Comparison of ENCODE assay signal across 26 cellular contexts in the genomic region with DNA sequence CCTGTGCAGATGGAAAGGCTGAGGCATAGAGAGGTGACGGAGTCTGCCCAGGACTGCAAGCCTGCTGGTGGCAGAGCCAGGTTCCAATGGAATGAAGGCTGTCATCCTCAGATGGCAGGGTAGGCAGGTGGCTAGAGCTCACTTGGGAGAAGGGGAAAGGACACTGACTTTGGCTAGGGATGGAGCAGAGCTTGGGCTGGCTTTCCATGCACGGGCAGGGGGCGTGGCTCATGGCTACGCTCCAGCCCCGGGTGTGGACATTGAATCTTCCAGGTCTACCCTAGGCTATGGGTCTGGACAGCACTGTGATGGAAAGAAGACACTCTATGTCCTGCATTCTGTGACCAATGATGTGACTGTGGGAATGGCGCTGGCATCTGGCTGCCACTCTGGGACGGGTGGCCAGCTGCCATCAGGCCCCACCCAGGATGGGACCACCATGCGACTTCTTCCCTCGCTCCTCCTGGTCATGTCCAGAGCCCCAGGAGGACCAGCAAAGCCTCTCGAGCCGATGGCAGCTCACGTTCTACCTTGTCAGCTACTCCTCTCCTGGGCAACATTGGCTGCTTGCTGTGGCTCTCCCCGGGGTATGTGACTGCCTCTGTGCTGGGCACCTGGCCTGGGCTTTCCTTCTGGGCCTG.
DNase-seq lines count a peak whose midpoint lies in the region; ATAC-seq, FAIRE-seq and TF ChIP-seq lines count a peak whose summit lies in the region.
"Had no signal": no experiment of that assay in that cellular context is flagged by ENCODE, and none has a peak within 500 bp of the region (broad histone marks: within the 10 kb centered on the region; RNA-seq: fewer than 3 reads in every experiment).

No MANE protein-coding gene starts in this region.

- no peak overlapping the region for H2BK120ac ChIP-seq in mesendoderm (ENCODE audit: low read depth, low read length)

- no peak overlapping the region for H4K8ac ChIP-seq in mesendoderm (ENCODE audit: low read depth, low read length)

- no peak overlapping the region for H2BK15ac ChIP-seq in mesendoderm (replicated peaks; ENCODE audit: low read depth)

- no peak overlapping the region for H3K56ac ChIP-seq in mesendoderm (ENCODE audit: low read length)

- no peaks in the 10 kb centered on the region for H3K79me2 ChIP-seq in mesendoderm (ENCODE audit: control insufficient read depth, insufficient read depth, low read length)

- H4K5ac ChIP-seq in mesendoderm (ENCODE audit: low read length): no peak overlapping the region

- H3K4me2 ChIP-seq in mesendoderm (ENCODE audit: low read length): no peak overlapping the region

- intact Hi-C loops in CD14-positive monocyte (cut with micrococcal nuclease) (no loop called here), lower lobe of right lung (cut with DNase I) (no loop called here), spleen (cut with DNase I; ENCODE audit: low total_unique reads) (no loop called here), pancreas (cut with DNase I) (no loop called here)

- no peak overlapping the region for H3K4me3 ChIP-seq in lower lobe of right lung
- H3K4me3 ChIP-seq in spleen: no peak overlapping the region
- no peak overlapping the region for H3K4me3 ChIP-seq in mesendoderm (ENCODE audit: low read length)
- H3K4me3 ChIP-seq in pancreas: no peak overlapping the region
- H3K4me3 ChIP-seq: GM12878, GM23248, SJCRH30 had no signal

- TF ChIP-seq CTCF in CD14-positive monocyte (IDR thresholded peaks at IDR 0.05): no peak
- TF ChIP-seq CTCF in lower lobe of right lung (IDR thresholded peaks at IDR 0.05): no peak
- TF ChIP-seq CTCF in spleen (IDR thresholded peaks at IDR 0.05 in 8 of 11, conservative IDR thresholded peaks at IDR 0.05 in 3 of 11): no peak
- no peak for TF ChIP-seq CTCF in pancreas (IDR thresholded peaks at IDR 0.05)

- no peak overlapping the region for H3K27ac ChIP-seq in lower lobe of right lung
- no peak overlapping the region for H3K27ac ChIP-seq in spleen
- no peak overlapping the region for H3K27ac ChIP-seq in mesendoderm (ENCODE audit: low read depth, low read length)
- no peak overlapping the region for H3K27ac ChIP-seq in pancreas
- H3K27ac ChIP-seq: GM23248, SJCRH30 had no signal

- no peak for ATAC-seq in activated naive CD8-positive, alpha-beta T cell treated with anti-CD3 and anti-CD28 coated beads, Interleukin-2, amount 10 ng/mL, durations not matched to agents 7 days and 5 days (ENCODE audit: low read depth)
- no peak for ATAC-seq in lower lobe of right lung
- ATAC-seq in HG02973 (IDR thresholded peaks at IDR 0.05; ENCODE audit: unreplicated experiment): no peak
- ATAC-seq in pancreas: no peak
- ATAC-seq: CD8-positive, alpha-beta T cell; GM12878; SK-N-SH treated with all-trans-retinoic acid at 6 μM for 48 hours had no signal

- no peaks in the 10 kb centered on the region for H3K4me1 Mint-ChIP-seq in activated naive CD8-positive, alpha-beta T cell treated with anti-CD3 and anti-CD28 coated beads, Interleukin-2, amount 10 ng/mL, durations not matched to agents 7 days and 5 days
- H3K4me1 Mint-ChIP-seq in activated naive CD8-positive, alpha-beta T cell treated with anti-CD3 and anti-CD28 coated beads for 36 hours: no peaks in the 10 kb centered on the region
- no peaks in the 10 kb centered on the region for H3K4me1 Mint-ChIP-seq in CD14-positive monocyte
- H3K4me1 Mint-ChIP-seq: H9 had no signal

- 82 to 94% (median 84%) methylated on average over 11 to 13 of the region's 13 CpGs for WGBS in spleen, 5 donors
- no CpG with 5 or more reads among the region's 13 CpGs for WGBS in mesendoderm (ENCODE audit: extremely low coverage, insufficient coverage, low lambda C conversion rate)
- WGBS in pancreas, 2 donors: 62 to 74% methylated on average over 13 of the region's 13 CpGs

- no peak overlapping the region for H3K4me3 Mint-ChIP-seq in activated naive CD8-positive, alpha-beta T cell treated with anti-CD3 and anti-CD28 coated beads, Interleukin-2, amount 10 ng/mL, durations not matched to agents 7 days and 5 days
- no peak overlapping the region for H3K4me3 Mint-ChIP-seq in activated naive CD8-positive, alpha-beta T cell treated with anti-CD3 and anti-CD28 coated beads for 36 hours
- H3K4me3 Mint-ChIP-seq in CD14-positive monocyte: no peak overlapping the region
- H3K4me3 Mint-ChIP-seq: CD8-positive, alpha-beta T cell; H9 had no signal

- peak; percentile 9 for DNase-seq in activated naive CD8-positive, alpha-beta T cell treated with anti-CD3 and anti-CD28 coated beads, Interleukin-2, amount 10 ng/mL, durations not matched to agents 7 days and 5 days
- no peak for DNase-seq in activated naive CD8-positive, alpha-beta T cell treated with anti-CD3 and anti-CD28 coated beads for 36 hours
- peak; percentile 12 for DNase-seq in CD14-positive monocyte (ENCODE audit: low spot score)
- peak; percentile 14 for DNase-seq in lower lobe of right lung
- DNase-seq in spleen: peak; percentile 54
- DNase-seq in mesendoderm: no peak
- DNase-seq in pancreas: no peak
- DNase-seq: C1 segment of cervical spinal cord; CD8-positive, alpha-beta T cell; GM23248; H9; KBM-7; NCI-H1105 treated with DMSO at 0.1 percent for 48 hours; NCI-H146; NCI-H2029; NCI-H2227 treated with DMSO at 0.1 percent for 48 hours; NCI-H510A; NCI-H69; SJCRH30 had no signal

- H3K36me3 Mint-ChIP-seq in activated naive CD8-positive, alpha-beta T cell treated with anti-CD3 and anti-CD28 coated beads, Interleukin-2, amount 10 ng/mL, durations not matched to agents 7 days and 5 days: no peaks in the 10 kb centered on the region
- no peaks in the 10 kb centered on the region for H3K36me3 Mint-ChIP-seq in activated naive CD8-positive, alpha-beta T cell treated with anti-CD3 and anti-CD28 coated beads for 36 hours
- H3K36me3 Mint-ChIP-seq in CD14-positive monocyte: no peaks in the 10 kb centered on the region
- H3K36me3 Mint-ChIP-seq: CD8-positive, alpha-beta T cell had no signal

- H3K9ac ChIP-seq in mesendoderm (ENCODE audit: low read length): no peak overlapping the region
- H3K9ac ChIP-seq: GM23248 had no signal

- H3K27me3 ChIP-seq in lower lobe of right lung (ENCODE audit: low read depth) (no peaks in the 10 kb centered on the region), spleen (replicated peaks in 1 of 7) (peaks cover 0 to 17% (median 0%) of the 10 kb centered on the region in 7 donors), mesendoderm (ENCODE audit: insufficient read depth, low read length, poor library complexity) (no peaks in the 10 kb centered on the region), pancreas (no peaks in the 10 kb centered on the region)
- H3K27me3 ChIP-seq: SJCRH30 had no signal

- H3K18ac ChIP-seq in mesendoderm (ENCODE audit: low read length): no peak overlapping the region

- H3K79me1 ChIP-seq in mesendoderm (ENCODE audit: low read length): no peaks in the 10 kb centered on the region

- no peak overlapping the region for H3K23ac ChIP-seq in mesendoderm (ENCODE audit: low read length)

- H3K4ac ChIP-seq in mesendoderm (ENCODE audit: low read depth, low read length): no peak overlapping the region

- POLR2A ChIA-PET in activated naive CD8-positive, alpha-beta T cell treated with anti-CD3 and anti-CD28 coated beads, Interleukin-2, amount 10 ng/mL, durations not matched to agents 7 days and 5 days (lab: Charles Lee): no interaction called here

- no peak for TF ChIP-seq POLR2A in spleen (IDR thresholded peaks at IDR 0.05)

- peaks cover 6% of the 10 kb centered on the region for H3K9me3 ChIP-seq in lower lobe of right lung
- peaks cover 0 to 18% (median 0%) of the 10 kb centered on the region in 8 donors for H3K9me3 ChIP-seq in spleen
- H3K9me3 ChIP-seq in pancreas: no peaks in the 10 kb centered on the region
- H3K9me3 ChIP-seq: Caco-2, SJCRH30 had no signal

- FAIRE-seq in pancreas (lab: Jason Lieb, UNC): no peak
- FAIRE-seq: G401.6, GM12878, HTR-8/SVneo, RCC 7860 had no signal

- H2AK5ac ChIP-seq in mesendoderm (ENCODE audit: low read length): no peak overlapping the region

- H3K27me3 Mint-ChIP-seq in activated naive CD8-positive, alpha-beta T cell treated with anti-CD3 and anti-CD28 coated beads, Interleukin-2, amount 10 ng/mL, durations not matched to agents 7 days and 5 days: peaks cover 5% of the 10 kb centered on the region
- H3K27me3 Mint-ChIP-seq in activated naive CD8-positive, alpha-beta T cell treated with anti-CD3 and anti-CD28 coated beads for 36 hours: peaks cover 7% of the 10 kb centered on the region
- peaks cover 26 to 39% (median 26%) of the 10 kb centered on the region in 3 donors for H3K27me3 Mint-ChIP-seq in CD14-positive monocyte (ENCODE audit: low read depth in 3 of 3)

- no peak overlapping the region for H2BK5ac ChIP-seq in mesendoderm (ENCODE audit: low read length)

- no peaks in the 10 kb centered on the region for H3K9me3 Mint-ChIP-seq in activated naive CD8-positive, alpha-beta T cell treated with anti-CD3 and anti-CD28 coated beads, Interleukin-2, amount 10 ng/mL, durations not matched to agents 7 days and 5 days
- H3K9me3 Mint-ChIP-seq in activated naive CD8-positive, alpha-beta T cell treated with anti-CD3 and anti-CD28 coated beads for 36 hours: no peaks in the 10 kb centered on the region
- H3K9me3 Mint-ChIP-seq in CD14-positive monocyte: peaks cover 0 to 7% (median 2%) of the 10 kb centered on the region in 7 donors

- H3K36me3 ChIP-seq in lower lobe of right lung: no peaks in the 10 kb centered on the region
- H3K36me3 ChIP-seq in spleen: no peaks in the 10 kb centered on the region
- H3K36me3 ChIP-seq in mesendoderm (ENCODE audit: control insufficient read depth, insufficient read depth, low read length): no peaks in the 10 kb centered on the region
- no peaks in the 10 kb centered on the region for H3K36me3 ChIP-seq in pancreas
- H3K36me3 ChIP-seq: SJCRH30 had no signal

- no peak overlapping the region for H3K27ac Mint-ChIP-seq in activated naive CD8-positive, alpha-beta T cell treated with anti-CD3 and anti-CD28 coated beads, Interleukin-2, amount 10 ng/mL, durations not matched to agents 7 days and 5 days
- no peak overlapping the region for H3K27ac Mint-ChIP-seq in activated naive CD8-positive, alpha-beta T cell treated with anti-CD3 and anti-CD28 coated beads for 36 hours
- no peak overlapping the region for H3K27ac Mint-ChIP-seq in CD14-positive monocyte
- H3K27ac Mint-ChIP-seq: CD8-positive, alpha-beta T cell; H9 had no signal

- no peaks in the 10 kb centered on the region for H3K4me1 ChIP-seq in lower lobe of right lung
- no peaks in the 10 kb centered on the region for H3K4me1 ChIP-seq in spleen
- no peaks in the 10 kb centered on the region for H3K4me1 ChIP-seq in mesendoderm (ENCODE audit: control insufficient read depth, low read depth, low read length)
- H3K4me1 ChIP-seq in pancreas: no peaks in the 10 kb centered on the region
- H3K4me1 ChIP-seq: Caco-2, SJCRH30 had no signal

Comparison
In these comparisons a context has a peak if more than half of its experiments do, and no peak if none do; other contexts are left out.
1. DNase-seq: peak in activated naive CD8-positive, alpha-beta T cell treated with anti-CD3 and anti-CD28 coated beads, Interleukin-2, amount 10 ng/mL, durations not matched to agents 7 days and 5 days (single experiment), CD14-positive monocyte (single experiment), lower lobe of right lung (single experiment) and spleen (single experiment); none in activated naive CD8-positive, alpha-beta T cell treated with anti-CD3 and anti-CD28 coated beads for 36 hours (single experiment), mesendoderm (single experiment) and pancreas (0 of 6).